Comparison of ENCODE assay signal across 17 cellular contexts in the genomic region with DNA sequence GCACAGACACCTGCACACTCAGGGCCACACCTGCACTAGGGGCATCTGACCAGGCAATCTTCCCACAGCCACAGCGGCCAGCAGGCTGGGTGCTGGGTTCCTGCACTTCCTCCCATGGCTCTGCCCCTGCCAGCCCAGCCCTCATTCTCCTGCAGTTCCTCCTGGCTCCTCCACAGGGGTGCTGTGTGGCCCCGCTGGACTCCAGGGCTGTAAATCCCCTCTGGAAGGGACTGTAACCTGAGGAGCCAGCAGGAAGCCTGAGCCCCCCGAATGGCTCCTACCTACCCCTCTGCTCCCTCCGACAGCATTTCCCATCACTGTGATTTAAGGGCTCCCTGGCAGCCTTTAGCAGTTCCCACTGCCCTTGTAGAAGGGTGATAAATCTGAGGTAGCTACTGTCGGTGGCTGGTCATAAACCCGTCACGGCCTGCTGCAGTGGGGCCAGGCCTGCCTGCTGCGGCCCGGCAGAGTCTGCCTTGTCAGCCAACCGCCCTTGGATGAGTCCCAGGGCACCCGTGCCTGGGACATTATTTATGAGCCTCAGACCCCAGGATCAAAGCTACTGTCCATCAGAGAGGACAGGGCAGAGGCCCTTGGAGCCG. TPM values are rescaled to one million over a fixed set of nuclear protein-coding genes. Genes with fewer than 3 reads are reported as not detected.
"Had no signal": no experiment of that assay in that cellular context is flagged by ENCODE, and none has a peak within 500 bp of the region (broad histone marks: within the 10 kb centered on the region; RNA-seq: fewer than 3 reads in every experiment).

No MANE protein-coding gene starts in this region.

- DNase-seq: activated CD4-positive, CD25-positive, alpha-beta regulatory T cell treated with anti-CD3 and anti-CD28 coated beads, Interleukin-2, amount 50 U/mL, for 72 hours; activated naive CD8-positive, alpha-beta T cell treated with anti-CD3 and anti-CD28 coated beads, Interleukin-2, amount 10 ng/mL, durations not matched to agents 7 days and 5 days; anterior cingulate cortex; dermis blood vessel endothelial cell; immature natural killer cell; retina; tibial artery; uterus had no signal

- H3K4me1 ChIP-seq: esophagus muscularis mucosa, pancreas, uterus had no signal

- H3K27me3 ChIP-seq: pancreas, uterus had no signal

- ATAC-seq: pancreas had no signal

- H3K9me3 ChIP-seq: pancreas, uterus had no signal

- H3K36me3 ChIP-seq: esophagus muscularis mucosa, pancreas, tibial artery, uterus had no signal

- H3K27ac ChIP-seq: esophagus muscularis mucosa, pancreas, skin epidermis, tibial artery, uterus had no signal

- H3K4me3 ChIP-seq: esophagus muscularis mucosa, pancreas, skin epidermis, tibial artery, uterus had no signal

RNA-seq across cellular contexts. Expression of a gene that starts 8.8 kb away (rescaled TPM):
- total RNA-seq: activated naive CD8-positive, alpha-beta T cell treated with anti-CD3 and anti-CD28 coated beads, Interleukin-2, amount 10 ng/mL, durations not matched to agents 7 days and 5 days; activated T-helper 2 cell treated with anti-CD3 and anti-CD28 coated beads, Interferon-gamma antibody, Interleukin-2, Interleukin-4, amounts not matched to agents 10 μg/mL and 5 μg/mL and 100 μg/mL, durations not matched to agents 14 hours and 24 hours and 36 hours; cerebellum; dermis blood vessel endothelial cell; esophagus muscularis mucosa; fibroblast of villous mesenchyme; lung microvascular endothelial cell; mucosa of gallbladder; pancreas; T-helper 2 cell treated with Interferon-gamma antibody and Interleukin-4, amounts not matched to agents 100 ng/mL and 5 ng/mL, for 36 hours; uterus had no signal

RNA-seq across cellular contexts. Expression of a gene that starts 29.2 kb away (rescaled TPM):
- total RNA-seq: activated naive CD8-positive, alpha-beta T cell treated with anti-CD3 and anti-CD28 coated beads, Interleukin-2, amount 10 ng/mL, durations not matched to agents 7 days and 5 days had no signal

RNA-seq across cellular contexts. Expression of a gene that starts 50.6 kb away (rescaled TPM):
- total RNA-seq: activated naive CD8-positive, alpha-beta T cell treated with anti-CD3 and anti-CD28 coated beads, Interleukin-2, amount 10 ng/mL, durations not matched to agents 7 days and 5 days; activated T-helper 2 cell treated with anti-CD3 and anti-CD28 coated beads, Interferon-gamma antibody, Interleukin-2, Interleukin-4, amounts not matched to agents 10 μg/mL and 5 μg/mL and 100 μg/mL, durations not matched to agents 14 hours and 24 hours and 36 hours; cerebellum; dermis blood vessel endothelial cell; esophagus muscularis mucosa; fibroblast of villous mesenchyme; lung microvascular endothelial cell; mucosa of gallbladder; pancreas; T-helper 2 cell treated with Interferon-gamma antibody and Interleukin-4, amounts not matched to agents 100 ng/mL and 5 ng/mL, for 36 hours had no signal
